Comparison of ENCODE assay signal across 9 cellular contexts in the genomic region with DNA sequence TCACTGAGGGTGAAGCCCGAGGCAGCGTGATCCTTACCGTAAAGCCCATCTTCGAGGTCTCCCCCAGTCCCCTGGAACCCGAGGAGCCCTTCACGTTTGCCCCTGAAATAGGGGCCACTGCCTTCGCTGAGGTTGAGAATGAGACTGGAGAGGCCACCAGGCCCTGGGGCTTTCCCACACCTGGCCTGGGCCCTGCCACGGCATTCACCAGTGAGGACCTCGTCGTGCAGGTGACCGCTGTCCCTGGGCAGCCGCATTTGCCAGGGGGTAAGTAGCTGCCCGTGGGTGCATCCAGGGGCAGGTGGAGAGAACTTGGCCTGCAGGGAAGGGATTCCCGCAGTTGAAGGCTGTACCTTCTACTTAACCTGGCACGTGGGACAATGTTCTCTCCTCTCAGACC. TPM values are rescaled to one million over a fixed set of nuclear protein-coding genes. Genes with fewer than 3 reads are reported as not detected.
"Had no signal": no experiment of that assay in that cellular context is flagged by ENCODE, and none has a peak within 500 bp of the region (broad histone marks: within the 10 kb centered on the region; RNA-seq: fewer than 3 reads in every experiment).

No MANE protein-coding gene starts in this region.

- FAIRE-seq: G401.6, GM12878, GM12891, GM12892, GM18507, GM19239 had no signal

- ATAC-seq: GM12878 had no signal

- DNase-seq: GDM1, GF-D8 had no signal

- H3K4me3 ChIP-seq: GM12878 had no signal

RNA-seq across cellular contexts. Expression of gene ACAN, which starts 42.4 kb away (rescaled TPM):
- total RNA-seq: G401, GM12878 had no signal
- polyA plus RNA-seq: GM12878 had no signal
